8 cellular contexts compared by ENCODE assay signal in the genomic region with DNA sequence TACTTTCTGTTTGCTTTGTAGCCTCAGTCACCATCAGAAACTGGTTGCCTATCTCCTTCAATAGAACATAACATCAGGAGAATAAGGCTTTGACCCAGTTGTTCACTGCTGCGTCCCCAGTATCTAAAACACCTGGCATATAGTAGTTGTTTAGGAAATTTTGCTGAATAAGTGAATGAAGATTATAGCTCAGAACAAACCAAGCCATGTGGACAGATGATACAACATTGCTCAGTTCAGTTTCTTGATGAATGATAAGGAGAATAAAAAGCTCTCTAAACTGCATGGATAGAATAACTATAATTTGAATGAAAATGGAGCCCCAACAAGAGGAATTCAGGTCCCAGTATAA. TPM values are rescaled to one million over a fixed set of nuclear protein-coding genes. Genes with fewer than 3 reads are reported as not detected.
DNase-seq lines count a peak whose midpoint lies in the region; ATAC-seq and TF ChIP-seq lines count a peak whose summit lies in the region.

No MANE protein-coding gene starts in this region.

- no peaks in the 10 kb centered on the region for H3K36me3 ChIP-seq in right atrium auricular region
- H3K36me3 ChIP-seq in brain microvascular endothelial cell (replicated peaks) = no peaks in the 10 kb centered on the region
- H3K36me3 ChIP-seq in muscle layer of duodenum (ENCODE audit: control insufficient read depth in 1 of 2, insufficient read depth in 2 of 2, low read length in 2 of 2) = no peaks in the 10 kb centered on the region

- H3K27ac ChIP-seq in right atrium auricular region = peak overlapping the region; percentile 60 to 81
- H3K27ac ChIP-seq in brain microvascular endothelial cell = peak overlapping the region; percentile 73
- H3K27ac ChIP-seq in muscle layer of duodenum (ENCODE audit: low read length) = peak overlapping the region; percentile 83

- H3K4me3 ChIP-seq in right atrium auricular region (no peak overlapping the region), brain microvascular endothelial cell (ENCODE audit: low read depth, low read length) (peak overlapping the region; percentile 37), muscle layer of duodenum (ENCODE audit: low read depth in 1 of 2, low read length in 2 of 2) (peak overlapping the region in 1 of 2 donors; percentile 41)

- H3K27me3 ChIP-seq in right atrium auricular region (no peaks in the 10 kb centered on the region), brain microvascular endothelial cell (replicated peaks) (no peaks in the 10 kb centered on the region), muscle layer of duodenum (ENCODE audit: low read depth, low read length) (no peaks in the 10 kb centered on the region)

- H3K4me1 ChIP-seq in right atrium auricular region (peaks cover 0 to 44% of the 10 kb centered on the region in 2 donors), muscle layer of duodenum (ENCODE audit: control insufficient read depth in 1 of 2, insufficient read depth in 2 of 2, low read length in 2 of 2) (peaks cover 0 to 9% of the 10 kb centered on the region in 2 donors)

- ATAC-seq in left cardiac atrium = no peak

- DNase-seq in right atrium auricular region (ENCODE audit: low spot score) (no peak), left cardiac atrium (no peak), brain microvascular endothelial cell (no peak), NCI-H1694 (lab: John Stamatoyannopoulos, UW) (no peak), occipital lobe (lab: John Stamatoyannopoulos, UW) (no peak), epidermal melanocyte (ENCODE audit: insufficient read length, low spot score) (no peak)
- DNase-seq in stimulated activated CD4-positive, alpha-beta T cell treated with anti-CD3 and anti-CD28 coated beads, Interleukin-4, amount 100 ng/mL, for 24 hours = no peak

- in situ Hi-C loops in brain microvascular endothelial cell (cut with HindIII; ENCODE audit: low pct_ligation_motif_present, low sequenced_read_pairs) = no loop called here

- intact Hi-C loops in left cardiac atrium (cut with DNase I) = loop anchor here (1.0 to 10.0 kb wide), 4 partner anchors 52 to 218 kb away; a partner anchor contains a TSS

- no peak for TF ChIP-seq CTCF in right atrium auricular region (IDR thresholded peaks at IDR 0.05)
- TF ChIP-seq CTCF in brain microvascular endothelial cell (IDR thresholded peaks at IDR 0.05; ENCODE audit: low read depth, low read length, missing control alignments) = no peak

- H3K9me3 ChIP-seq in right atrium auricular region = no peaks in the 10 kb centered on the region
- no peaks in the 10 kb centered on the region for H3K9me3 ChIP-seq in muscle layer of duodenum (ENCODE audit: control insufficient read depth in 1 of 2, low read length in 2 of 2)

RNA-seq across cellular contexts. Expression of a gene that starts 5.2 kb away (rescaled TPM):
- total RNA-seq in right atrium auricular region = 10 to 100 TPM; 26.6 to 27.3 TPM
- total RNA-seq in left cardiac atrium = 10 to 100 TPM; 27.5 to 39.2 TPM
- 2.3 TPM for total RNA-seq in occipital lobe

RNA-seq across cellular contexts. Expression of a gene that starts 56.3 kb away (rescaled TPM):
- total RNA-seq in right atrium auricular region (10 to 100 TPM; 11.2 to 17.5 TPM), left cardiac atrium (10 to 100 TPM in 1 of 2 donors, 1 to 10 TPM in 1; 3.8 to 14.4 TPM), occipital lobe (1.6 TPM)
